7 cellular contexts compared by ENCODE assay signal in genomic region chr21:38807481-38807880, GRCh38. TPM values are rescaled to one million over a fixed set of nuclear protein-coding genes. Genes with fewer than 3 reads are reported as not detected.
A peak's percentile ranks its signal among the peaks of the same experiment; 100 is the strongest.
DNase-seq lines count a peak whose midpoint lies in the region; TF ChIP-seq lines count a peak whose summit lies in the region.

No MANE protein-coding gene starts in this region.

- H4K20me1 ChIP-seq in SU-DHL-6 (ENCODE audit: low read depth, low read length) (peaks cover 3% of the 10 kb centered on the region; the same call in 1 of the 2 replicates), smooth muscle cell (ENCODE audit: low read depth) (peaks cover 66% of the 10 kb centered on the region)

- H3K4me2 ChIP-seq in SU-DHL-6 (ENCODE audit: low read depth, low read length, poor library complexity, severe bottlenecking) = peak overlapping the region; percentile 70
- H3K4me2 ChIP-seq in smooth muscle cell = peak overlapping the region; percentile 90

- H3K4me3 ChIP-seq in HUES64 (ENCODE audit: low read length) = peak overlapping the region; percentile 65
- H3K4me3 ChIP-seq in SU-DHL-6 (ENCODE audit: insufficient read depth, low read length, poor library complexity, severe bottlenecking) = peak overlapping the region; percentile 72
- peak overlapping the region; percentile 83 to 95 for H3K4me3 ChIP-seq in foreskin fibroblast (ENCODE audit: low read depth in 1 of 2, low read length in 2 of 2)
- peak overlapping the region; percentile 94 for H3K4me3 ChIP-seq in smooth muscle cell

- peaks cover 15% of the 10 kb centered on the region; the same call in 1 of the 2 replicates for H3K27me3 ChIP-seq in HUES64 (ENCODE audit: insufficient read depth, low read length)
- no peaks in the 10 kb centered on the region for H3K27me3 ChIP-seq in SU-DHL-6 (ENCODE audit: low read length)
- no peaks in the 10 kb centered on the region for H3K27me3 ChIP-seq in smooth muscle cell (ENCODE audit: low read depth)

- no peak overlapping the region for H2AFZ ChIP-seq in SU-DHL-6 (ENCODE audit: low read depth, low read length, severe bottlenecking)
- H2AFZ ChIP-seq in smooth muscle cell (ENCODE audit: low read depth) = no peak overlapping the region

- H3K9me3 ChIP-seq in HUES64 (ENCODE audit: insufficient read depth, low read depth, low read length) (no peaks in the 10 kb centered on the region), SU-DHL-6 (ENCODE audit: insufficient read depth, low read length) (no peaks in the 10 kb centered on the region), smooth muscle cell (replicated peaks; ENCODE audit: low read depth) (no peaks in the 10 kb centered on the region)

- H3K9ac ChIP-seq in HUES64 (ENCODE audit: low read depth, low read length) (peak overlapping the region; percentile 72; the same call in 1 of the 2 replicates), SU-DHL-6 (ENCODE audit: low read length) (no peak overlapping the region), smooth muscle cell (ENCODE audit: low read depth) (peak overlapping the region; percentile 93)

- peaks cover 33% of the 10 kb centered on the region for H3K79me2 ChIP-seq in SU-DHL-6 (ENCODE audit: insufficient read depth, low read length)
- H3K79me2 ChIP-seq in smooth muscle cell (ENCODE audit: low read depth) = peaks cover 68% of the 10 kb centered on the region

- 40% methylated on average over 1 of the region's 1 CpG for WGBS in HUES64
- 10% methylated on average over 1 of the region's 1 CpG for WGBS in smooth muscle cell (ENCODE audit: low lambda C conversion rate)

- H3F3A ChIP-seq in SU-DHL-6 (ENCODE audit: insufficient read depth) = peaks cover 9% of the 10 kb centered on the region; the same call in 1 of the 2 replicates
- peaks cover 28% of the 10 kb centered on the region for H3F3A ChIP-seq in smooth muscle cell (ENCODE audit: low read depth)

- TF ChIP-seq CTCF in SU-DHL-6 (IDR thresholded peaks at IDR 0.05; ENCODE audit: insufficient read depth, low read length, poor library complexity, severe bottlenecking) (no peak), foreskin fibroblast (IDR thresholded peaks at IDR 0.05; ENCODE audit: low read depth, low read length) (no peak), smooth muscle cell (IDR thresholded peaks at IDR 0.05; ENCODE audit: borderline replicate concordance, insufficient read depth, poor library complexity, severe bottlenecking) (no peak)

- H3K36me3 ChIP-seq in HUES64 (ENCODE audit: insufficient read depth, low read length) (peaks cover 17% of the 10 kb centered on the region), SU-DHL-6 (ENCODE audit: low read length) (no peaks in the 10 kb centered on the region), smooth muscle cell (ENCODE audit: low read depth) (no peaks in the 10 kb centered on the region)

- H3K4me1 ChIP-seq in HUES64 (ENCODE audit: insufficient read depth, low read length) = peaks cover 53% of the 10 kb centered on the region
- H3K4me1 ChIP-seq in smooth muscle cell (ENCODE audit: low read depth) = peaks cover 35% of the 10 kb centered on the region

- no peaks in the 10 kb centered on the region for H3K9me2 ChIP-seq in SU-DHL-6 (replicated peaks; ENCODE audit: insufficient read depth, low read length)

- H3K27ac ChIP-seq in HUES64 (ENCODE audit: low read depth, low read length) = no peak overlapping the region
- no peak overlapping the region for H3K27ac ChIP-seq in SU-DHL-6 (ENCODE audit: low read depth, low read length)
- H3K27ac ChIP-seq in smooth muscle cell (ENCODE audit: low read depth) = peak overlapping the region; percentile 98

- DNase-seq in foreskin fibroblast (no peak), smooth muscle cell (lab: John Stamatoyannopoulos, UW; ENCODE audit: unreplicated experiment) (no peak), LoVo (ENCODE audit: low spot score) (no peak), H4 (ENCODE audit: low spot score) (no peak)
- DNase-seq in stimulated activated CD4-positive, alpha-beta T cell treated with anti-CD3 and anti-CD28 coated beads, Interleukin-1b, Interleukin-23, amount 100 ng/mL, for 48 hours = no peak

RNA-seq across cellular contexts. Expression of gene ETS2, which starts 1.8 kb away (rescaled TPM):
- 20.7 TPM for polyA plus RNA-seq in HUES64 (2013, experiment 1 of 2)
- 19.6 TPM for polyA plus RNA-seq in HUES64 (2013, experiment 2 of 2)
- 77.0 and 77.7 TPM in 2 replicates for total RNA-seq in smooth muscle cell
- 63.8 and 65.9 TPM in 2 replicates for polyA plus RNA-seq in smooth muscle cell
- 31.3 and 36.1 TPM in 2 replicates for total RNA-seq in H4 (2014; rRNA removed; shearing (Covaris generic))
